11 cellular contexts compared by ENCODE assay signal in the genomic region with DNA sequence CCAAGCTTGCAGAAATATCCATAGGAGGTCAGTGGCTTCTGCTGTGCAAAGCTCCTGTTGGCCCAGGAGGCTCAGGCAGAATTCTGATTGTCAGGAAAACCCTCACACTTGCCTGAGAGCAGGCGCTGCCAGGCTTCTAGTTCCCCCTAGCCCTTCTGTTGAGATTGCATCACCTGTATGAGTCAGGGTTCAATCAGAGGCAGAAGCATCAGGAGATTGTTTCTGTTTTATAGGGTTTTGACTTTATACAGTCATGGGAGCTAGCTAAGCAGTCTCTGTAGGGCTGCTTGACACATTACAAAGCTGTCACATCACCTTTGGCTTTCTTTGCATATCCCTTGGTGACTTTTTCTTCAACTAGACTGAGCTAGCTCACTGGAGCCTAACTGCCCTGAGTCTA. TPM values are rescaled to one million over a fixed set of nuclear protein-coding genes. Genes with fewer than 3 reads are reported as not detected.
A peak's percentile ranks its signal among the peaks of the same experiment; 100 is the strongest.
DNase-seq lines count a peak whose midpoint lies in the region; ATAC-seq and TF ChIP-seq lines count a peak whose summit lies in the region.
"Had no signal": no experiment of that assay in that cellular context is flagged by ENCODE, and none has a peak within 500 bp of the region (broad histone marks: within the 10 kb centered on the region; RNA-seq: fewer than 3 reads in every experiment).

No MANE protein-coding gene starts in this region.

- no peaks in the 10 kb centered on the region for H3K4me1 Mint-ChIP-seq in osteocyte (ENCODE audit: unreplicated experiment)
- H3K4me1 Mint-ChIP-seq: activated CD4-positive, alpha-beta T cell treated with anti-CD3 and anti-CD28 coated beads, Interleukin-2, amount 10 ng/mL, durations not matched to agents 7 days and 5 days; IgD-negative memory B cell had no signal

- no peaks in the 10 kb centered on the region for H3K9me2 ChIP-seq in Karpas-422 (replicated peaks; ENCODE audit: insufficient read depth, low read length)

- H3K36me3 Mint-ChIP-seq in osteocyte (ENCODE audit: unreplicated experiment): no peaks in the 10 kb centered on the region
- H3K36me3 Mint-ChIP-seq: IgD-negative memory B cell had no signal

- no peaks in the 10 kb centered on the region for H4K20me1 ChIP-seq in Karpas-422 (ENCODE audit: insufficient read depth, low read depth, low read length)

- H3K27ac Mint-ChIP-seq in osteocyte (ENCODE audit: unreplicated experiment): no peak overlapping the region
- H3K27ac Mint-ChIP-seq: activated CD4-positive, alpha-beta T cell treated with anti-CD3 and anti-CD28 coated beads, Interleukin-2, amount 10 ng/mL, durations not matched to agents 7 days and 5 days; IgD-negative memory B cell had no signal

- no peak overlapping the region for H3K9ac ChIP-seq in Karpas-422 (ENCODE audit: low read length)

- H3K27ac ChIP-seq in Karpas-422 (ENCODE audit: low read length): no peak overlapping the region

- H3K4me1 ChIP-seq in Karpas-422 (ENCODE audit: low read length): peaks cover 6% of the 10 kb centered on the region

- no peaks in the 10 kb centered on the region for H3K36me3 ChIP-seq in Karpas-422 (ENCODE audit: insufficient read depth, low read length)

- H3K9me3 Mint-ChIP-seq in osteocyte (ENCODE audit: unreplicated experiment): peaks cover 4% of the 10 kb centered on the region
- H3K9me3 Mint-ChIP-seq: activated CD4-positive, alpha-beta T cell treated with anti-CD3 and anti-CD28 coated beads, Interleukin-2, amount 10 ng/mL, durations not matched to agents 7 days and 5 days; IgD-negative memory B cell had no signal

- no peaks in the 10 kb centered on the region for H3K79me2 ChIP-seq in Karpas-422 (ENCODE audit: low read length)

- H3K4me2 ChIP-seq in Karpas-422 (ENCODE audit: low read depth, low read length, poor library complexity, severe bottlenecking): no peak overlapping the region

- ATAC-seq in GM19395 (IDR thresholded peaks at IDR 0.05; ENCODE audit: unreplicated experiment): no peak

- no peak for TF ChIP-seq CTCF in osteocyte (IDR thresholded peaks at IDR 0.05)

- H3K27me3 ChIP-seq in Karpas-422 (ENCODE audit: low read length): no peaks in the 10 kb centered on the region

- H3K4me3 ChIP-seq in Karpas-422 (ENCODE audit: low read length): no peak overlapping the region

- H3K4me3 Mint-ChIP-seq in osteocyte (ENCODE audit: unreplicated experiment): no peak overlapping the region
- H3K4me3 Mint-ChIP-seq: activated CD4-positive, alpha-beta T cell treated with anti-CD3 and anti-CD28 coated beads, Interleukin-2, amount 10 ng/mL, durations not matched to agents 7 days and 5 days; IgD-negative memory B cell had no signal

- DNase-seq in EL (peak; percentile 53), Karpas-422 (peak; percentile 56), amniotic epithelial cell (ENCODE audit: low read depth) (peak; percentile 74), kidney tubule cell (ENCODE audit: low spot score) (peak; percentile 84), NCI-H187 treated with DMSO at 0.1 percent for 48 hours (lab: John Stamatoyannopoulos, UW) (no peak), ureter (ENCODE audit: low spot score) (no peak), osteocyte (ENCODE audit: extremely low spot score, unreplicated experiment) (no peak)
- DNase-seq: activated CD4-positive, alpha-beta T cell treated with anti-CD3 and anti-CD28 coated beads, Interleukin-2, amount 10 ng/mL, durations not matched to agents 7 days and 5 days; DND-41 had no signal

- H3K27me3 Mint-ChIP-seq in osteocyte (ENCODE audit: unreplicated experiment): no peaks in the 10 kb centered on the region
- H3K27me3 Mint-ChIP-seq: activated CD4-positive, alpha-beta T cell treated with anti-CD3 and anti-CD28 coated beads, Interleukin-2, amount 10 ng/mL, durations not matched to agents 7 days and 5 days had no signal

- H2AFZ ChIP-seq in Karpas-422 (ENCODE audit: low read length): no peak overlapping the region

- no peaks in the 10 kb centered on the region for H3K9me3 ChIP-seq in Karpas-422 (ENCODE audit: low read length)

RNA-seq across cellular contexts. Expression of a gene that starts 27.8 kb away (rescaled TPM):
- total RNA-seq in Karpas-422 (2014; rRNA removed; shearing (Covaris generic); ENCODE audit: low replicate concordance): not detected in 2 replicates
- total RNA-seq in ureter (27.1 TPM), osteocyte (not detected in 2 replicates)
- total RNA-seq: activated CD4-positive, alpha-beta T cell treated with anti-CD3 and anti-CD28 coated beads, Interleukin-2, amount 10 ng/mL, durations not matched to agents 7 days and 5 days had no signal

Comparison
In these comparisons a context has a peak if more than half of its experiments do, and no peak if none do; other contexts are left out.
1. DNase-seq: peak in EL (single experiment), Karpas-422 (single experiment), amniotic epithelial cell (single experiment) and kidney tubule cell (single experiment); none in NCI-H187 treated with DMSO at 0.1 percent for 48 hours (single experiment), ureter (single experiment) and osteocyte (single experiment).
2. RNA of a gene that starts 27.8 kb away (total RNA-seq): 27.1 TPM in ureter (single experiment); not detected in Karpas-422 and not detected in osteocyte; every median in the first group is over 10 times any median in the second.